11 cellular contexts compared by ENCODE assay signal in the genomic region with DNA sequence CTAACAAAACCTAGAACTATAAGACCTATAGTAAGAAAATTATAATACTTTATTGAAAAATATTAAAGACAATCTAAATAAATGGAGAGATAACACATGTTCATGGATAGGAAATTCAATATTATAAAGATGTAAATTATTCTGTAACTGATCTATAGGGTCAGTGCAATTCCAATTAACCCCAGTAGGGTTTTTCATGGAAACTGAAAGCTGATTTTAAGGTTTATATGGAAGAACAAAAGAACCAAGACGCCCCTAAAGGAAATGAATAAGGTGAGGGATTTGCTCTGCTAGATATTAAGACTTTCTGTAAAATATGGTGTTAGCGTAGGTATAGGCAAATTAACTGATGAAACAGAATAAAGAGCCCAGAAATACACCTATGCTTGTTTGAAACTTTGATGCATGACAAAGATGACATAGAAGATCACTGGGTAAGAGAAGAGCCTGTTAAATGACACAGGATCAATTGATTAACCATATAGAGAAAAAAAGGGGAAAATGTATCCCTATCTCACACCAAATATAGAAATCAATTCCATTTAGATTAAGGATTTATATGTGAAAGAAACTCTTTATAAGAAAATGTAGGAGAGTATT. TPM values are rescaled to one million over a fixed set of nuclear protein-coding genes. Genes with fewer than 3 reads are reported as not detected.
DNase-seq lines count a peak whose midpoint lies in the region; ATAC-seq, FAIRE-seq and TF ChIP-seq lines count a peak whose summit lies in the region.
"Had no signal": no experiment of that assay in that cellular context is flagged by ENCODE, and none has a peak within 500 bp of the region (broad histone marks: within the 10 kb centered on the region; RNA-seq: fewer than 3 reads in every experiment).

No MANE protein-coding gene starts in this region.

- no peaks in the 10 kb centered on the region for H3K9me2 ChIP-seq in SU-DHL-6 (replicated peaks; ENCODE audit: insufficient read depth, low read length)

- peaks cover 59% of the 10 kb centered on the region for H3F3A ChIP-seq in SU-DHL-6 (ENCODE audit: insufficient read depth)

- no peaks in the 10 kb centered on the region for H3K36me3 ChIP-seq in SU-DHL-6 (ENCODE audit: low read length)

- no peaks in the 10 kb centered on the region for H4K20me1 ChIP-seq in SU-DHL-6 (ENCODE audit: low read depth, low read length)

- H3K9ac ChIP-seq in SU-DHL-6 (ENCODE audit: low read length) = peak overlapping the region; percentile 56

- peaks cover 88% of the 10 kb centered on the region for H3K4me1 Mint-ChIP-seq in stimulated activated naive CD8-positive, alpha-beta T cell treated with anti-CD3 and anti-CD28 coated beads, Interleukin-15, Interleukin-2, amounts not matched to agents 100 ng/mL and 50 ng/mL, for 24 hours (ENCODE audit: low read depth)

- H3K4me2 ChIP-seq in SU-DHL-6 (ENCODE audit: low read depth, low read length, poor library complexity, severe bottlenecking) = peak overlapping the region; percentile 99

- TF ChIP-seq POLR2A in GM12892 (IDR thresholded peaks at IDR 0.05; ENCODE audit: low read depth, low read length) = no peak

- H3K79me2 ChIP-seq in SU-DHL-6 (ENCODE audit: insufficient read depth, low read length) = peaks cover 58% of the 10 kb centered on the region

- no peak overlapping the region for H2AFZ ChIP-seq in SU-DHL-6 (ENCODE audit: low read depth, low read length, severe bottlenecking)

- no peaks in the 10 kb centered on the region for H3K9me3 Mint-ChIP-seq in stimulated activated naive CD8-positive, alpha-beta T cell treated with anti-CD3 and anti-CD28 coated beads, Interleukin-15, Interleukin-2, amounts not matched to agents 100 ng/mL and 50 ng/mL, for 24 hours

- H3K4me3 Mint-ChIP-seq in stimulated activated naive CD8-positive, alpha-beta T cell treated with anti-CD3 and anti-CD28 coated beads, Interleukin-15, Interleukin-2, amounts not matched to agents 100 ng/mL and 50 ng/mL, for 24 hours = peak overlapping the region; percentile 100

- no peak for FAIRE-seq in GM12892 (lab: Jason Lieb, UNC)

- H3K27me3 ChIP-seq in SU-DHL-6 (ENCODE audit: low read length) = no peaks in the 10 kb centered on the region

- no peaks in the 10 kb centered on the region for H3K9me3 ChIP-seq in SU-DHL-6 (ENCODE audit: insufficient read depth, low read length)

- H3K27ac ChIP-seq in SU-DHL-6 (ENCODE audit: low read depth, low read length) = peak overlapping the region; percentile 98
- H3K27ac ChIP-seq in caudate nucleus (ENCODE audit: low read depth, low read length) = no peak overlapping the region
- H3K27ac ChIP-seq: coronary artery had no signal

- ATAC-seq in stimulated activated naive CD8-positive, alpha-beta T cell treated with anti-CD3 and anti-CD28 coated beads, Interleukin-15, Interleukin-2, amounts not matched to agents 100 U/mL and 50 U/mL, for 24 hours = no peak
- no peak for ATAC-seq in GM21367 (IDR thresholded peaks at IDR 0.05; ENCODE audit: unreplicated experiment)
- ATAC-seq in HG02763 (IDR thresholded peaks at IDR 0.05; ENCODE audit: unreplicated experiment) = no peak

- H3K4me3 ChIP-seq in SU-DHL-6 (ENCODE audit: insufficient read depth, low read length, poor library complexity, severe bottlenecking) (peak overlapping the region; percentile 65), fibroblast of the aortic adventitia (ENCODE audit: low read depth, low read length) (no peak overlapping the region)
- H3K4me3 ChIP-seq: coronary artery had no signal

- peaks cover 11% of the 10 kb centered on the region for H3K36me3 Mint-ChIP-seq in stimulated activated naive CD8-positive, alpha-beta T cell treated with anti-CD3 and anti-CD28 coated beads, Interleukin-15, Interleukin-2, amounts not matched to agents 100 ng/mL and 50 ng/mL, for 24 hours (ENCODE audit: low read depth)

- no peak for TF ChIP-seq CTCF in SU-DHL-6 (IDR thresholded peaks at IDR 0.05; ENCODE audit: insufficient read depth, low read length, poor library complexity, severe bottlenecking)
- peak; percentile 39 for TF ChIP-seq CTCF in fibroblast of the aortic adventitia (IDR thresholded peaks at IDR 0.05; ENCODE audit: insufficient read depth, low read length)

- H3K27ac Mint-ChIP-seq in stimulated activated naive CD8-positive, alpha-beta T cell treated with anti-CD3 and anti-CD28 coated beads, Interleukin-15, Interleukin-2, amounts not matched to agents 100 ng/mL and 50 ng/mL, for 24 hours = peak overlapping the region; percentile 90

- no peak for DNase-seq in stimulated activated naive CD8-positive, alpha-beta T cell treated with anti-CD3 and anti-CD28 coated beads, Interleukin-15, Interleukin-2, amounts not matched to agents 100 U/mL and 50 U/mL, for 24 hours
- DNase-seq in fibroblast of the aortic adventitia (ENCODE audit: low read depth) (no peak), caudate nucleus (lab: John Stamatoyannopoulos, UW) (no peak), GM12892 (ENCODE audit: insufficient read length) (no peak)
- DNase-seq: activated CD4-positive, alpha-beta T cell treated with anti-CD3 and anti-CD28 coated beads, Interleukin-2, amount 50 U/mL, for 4 hours; NCI-H82 had no signal

- no peaks in the 10 kb centered on the region for H3K27me3 Mint-ChIP-seq in stimulated activated naive CD8-positive, alpha-beta T cell treated with anti-CD3 and anti-CD28 coated beads, Interleukin-15, Interleukin-2, amounts not matched to agents 100 ng/mL and 50 ng/mL, for 24 hours

RNA-seq across cellular contexts. Expression of a gene that starts 3.0 kb away (rescaled TPM):
- 2.6 and 3.0 TPM in 2 replicates for total RNA-seq in fibroblast of the aortic adventitia (ENCODE audit: low replicate concordance)
- polyA plus RNA-seq in GM12892 (2012; ENCODE audit: missing spikeins) = 33.1 TPM

RNA-seq across cellular contexts. Expression of a gene that starts 19.3 kb away (rescaled TPM):
- 0.99 and 1.4 TPM in 2 replicates for total RNA-seq in fibroblast of the aortic adventitia (ENCODE audit: low replicate concordance)
- polyA plus RNA-seq in GM12892 (2012; ENCODE audit: missing spikeins) = 0.30 TPM

RNA-seq across cellular contexts. Expression of a gene that starts 44.8 kb away (rescaled TPM):
- total RNA-seq in fibroblast of the aortic adventitia (ENCODE audit: low replicate concordance) = 0.18 TPM in 1 of 2 replicates, not detected in the other
- polyA plus RNA-seq in GM12892 (2012; ENCODE audit: missing spikeins) = 0.64 TPM
